In the genomic region with DNA sequence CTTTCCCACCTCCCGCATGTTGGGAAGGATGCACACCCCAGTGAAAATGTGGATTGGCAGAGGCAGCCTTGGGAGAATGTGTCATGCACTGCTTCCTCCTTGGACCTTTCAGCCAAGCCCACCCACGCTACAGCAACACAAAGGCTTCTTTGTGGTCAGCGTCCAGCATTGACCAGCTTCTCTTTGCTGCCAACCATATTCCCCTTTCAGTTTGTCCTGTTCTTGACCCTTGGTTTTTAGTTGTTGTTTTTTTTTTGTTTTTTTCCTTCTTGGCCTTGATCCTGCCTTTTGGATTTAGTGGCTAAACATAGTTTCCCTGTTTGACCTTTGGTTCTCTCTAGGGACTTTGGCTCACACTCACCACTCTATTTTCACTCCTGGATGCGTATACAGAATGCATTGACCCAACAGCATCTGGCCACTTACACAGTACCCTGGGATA, we compare ENCODE assay signal across 14 cellular contexts.
A peak's percentile ranks its signal among the peaks of the same experiment; 100 is the strongest.
DNase-seq lines count a peak whose midpoint lies in the region; ATAC-seq and TF ChIP-seq lines count a peak whose summit lies in the region.
"Had no signal": no experiment of that assay in that cellular context is flagged by ENCODE, and none has a peak within 500 bp of the region (broad histone marks: within the 10 kb centered on the region; RNA-seq: fewer than 3 reads in every experiment).

No MANE protein-coding gene starts in this region.

- H3K9me3 ChIP-seq in fibroblast of lung (ENCODE audit: control insufficient read depth, insufficient read depth, low read depth, low read length) (no peaks in the 10 kb centered on the region), left lung (no peaks in the 10 kb centered on the region), skeletal muscle satellite cell (replicated peaks; ENCODE audit: low read length) (no peaks in the 10 kb centered on the region)
- H3K9me3 ChIP-seq in CD4-positive, alpha-beta T cell (ENCODE audit: control insufficient read depth, low read length) = no peaks in the 10 kb centered on the region
- H3K9me3 ChIP-seq: esophagus squamous epithelium had no signal

- H3K79me2 ChIP-seq in fibroblast of lung (ENCODE audit: control insufficient read depth, insufficient read depth, low read length) = no peaks in the 10 kb centered on the region

- no peaks in the 10 kb centered on the region for H3K36me3 Mint-ChIP-seq in CD4-positive, alpha-beta T cell (ENCODE audit: low read depth)

- peak; percentile 54 for DNase-seq in RPMI7951 (ENCODE audit: low read depth)
- peak; percentile 45 to 95 for DNase-seq in fibroblast of lung (ENCODE audit: low read depth in 2 of 2)
- no peak for DNase-seq in left lung
- DNase-seq in CD4-positive, alpha-beta T cell = no peak
- DNase-seq in KG1 (lab: John Stamatoyannopoulos, UW) = no peak
- DNase-seq: activated T-cell treated with anti-CD3 and anti-CD28 coated beads, Interleukin-2, amount 50 U/mL, for 72 hours; cortex of kidney; esophagus squamous epithelium; NCI-H187 treated with DMSO at 0.1 percent for 48 hours had no signal

- peak; percentile 30 for ATAC-seq in left lung
- no peak for ATAC-seq in GM18519 (IDR thresholded peaks at IDR 0.05; ENCODE audit: low FRiP score, unreplicated experiment)
- ATAC-seq in CD4-positive, alpha-beta T cell (ENCODE audit: poor library complexity) = no peak
- ATAC-seq in HG02973 (IDR thresholded peaks at IDR 0.05; ENCODE audit: unreplicated experiment) = no peak
- ATAC-seq: activated T-cell treated with anti-CD3 and anti-CD28 coated beads, Interleukin-2, amount 50 U/mL, for 72 hours had no signal

- peaks cover 4% of the 10 kb centered on the region for H3K9me3 Mint-ChIP-seq in CD4-positive, alpha-beta T cell

- H3K27me3 Mint-ChIP-seq in CD4-positive, alpha-beta T cell = peaks cover 21% of the 10 kb centered on the region
- H3K27me3 Mint-ChIP-seq: B cell had no signal

- H3K4me3 ChIP-seq in fibroblast of lung (replicated peaks in 1 of 4; ENCODE audit: control extremely low read depth in 1 of 4, insufficient read depth in 1 of 4, low read depth in 3 of 4, low read length in 4 of 4) (no peak overlapping the region), left lung (no peak overlapping the region), skeletal muscle satellite cell (ENCODE audit: low read length) (no peak overlapping the region)
- H3K4me3 ChIP-seq: esophagus squamous epithelium had no signal

- intact Hi-C loops in left lung (cut with DNase I) = no loop called here
- intact Hi-C loops in CD4-positive, alpha-beta T cell (cut with DNase I, micrococcal nuclease) = no loop called here

- H3K4me2 ChIP-seq in fibroblast of lung (ENCODE audit: extremely low read depth, insufficient read depth, low read length) = no peak overlapping the region
- H3K4me2 ChIP-seq in skeletal muscle satellite cell (ENCODE audit: low read length) = peak overlapping the region; percentile 16

- H3K4me1 ChIP-seq in fibroblast of lung (ENCODE audit: control insufficient read depth, extremely low read depth, insufficient read depth, low read length) (no peaks in the 10 kb centered on the region), left lung (no peaks in the 10 kb centered on the region), skeletal muscle satellite cell (ENCODE audit: control insufficient read depth, insufficient read depth, low read length) (peaks cover 13% of the 10 kb centered on the region)
- H3K4me1 ChIP-seq: esophagus squamous epithelium had no signal

- H4K20me1 ChIP-seq in fibroblast of lung (ENCODE audit: control insufficient read depth, extremely low read depth, insufficient read depth, low read length) = no peaks in the 10 kb centered on the region

- no peak overlapping the region for H3K27ac ChIP-seq in fibroblast of lung (ENCODE audit: insufficient read depth, low read length)
- no peak overlapping the region for H3K27ac ChIP-seq in left lung
- no peak overlapping the region for H3K27ac ChIP-seq in CD4-positive, alpha-beta T cell (ENCODE audit: low read depth, low read length)
- H3K27ac ChIP-seq: esophagus squamous epithelium, HL-60 had no signal

- H3K9ac ChIP-seq in fibroblast of lung (ENCODE audit: insufficient read depth, low read length) (no peak overlapping the region), skeletal muscle satellite cell (ENCODE audit: low read depth, low read length) (no peak overlapping the region)

- H2AFZ ChIP-seq in fibroblast of lung (ENCODE audit: low read length) = no peak overlapping the region

- H3K27me3 ChIP-seq in fibroblast of lung (ENCODE audit: control insufficient read depth, insufficient read depth, low read length) = no peaks in the 10 kb centered on the region
- H3K27me3 ChIP-seq in left lung = no peaks in the 10 kb centered on the region
- no peaks in the 10 kb centered on the region for H3K27me3 ChIP-seq in skeletal muscle satellite cell (ENCODE audit: control insufficient read depth, insufficient read depth, low read length)
- H3K27me3 ChIP-seq in CD4-positive, alpha-beta T cell (ENCODE audit: control insufficient read depth, insufficient read depth, low read length) = no peaks in the 10 kb centered on the region

- H3K27ac Mint-ChIP-seq in CD4-positive, alpha-beta T cell = no peak overlapping the region
- H3K27ac Mint-ChIP-seq: activated T-cell treated with anti-CD3 and anti-CD28 coated beads, Interleukin-2, amount 50 U/mL, for 72 hours; B cell had no signal

- H3K4me1 Mint-ChIP-seq in CD4-positive, alpha-beta T cell (ENCODE audit: low read depth) = no peaks in the 10 kb centered on the region
- H3K4me1 Mint-ChIP-seq: B cell had no signal

- H3K36me3 ChIP-seq in fibroblast of lung (ENCODE audit: control insufficient read depth, insufficient read depth, low read length) (no peaks in the 10 kb centered on the region), left lung (no peaks in the 10 kb centered on the region), skeletal muscle satellite cell (ENCODE audit: insufficient read depth, low read length) (no peaks in the 10 kb centered on the region)
- H3K36me3 ChIP-seq: esophagus squamous epithelium had no signal

- POLR2A ChIA-PET in CD4-positive, alpha-beta T cell (lab: Charles Lee) = no interaction called here

- CTCF ChIA-PET in CD4-positive, alpha-beta T cell (lab: Charles Lee) = no interaction called here

- no peak overlapping the region for H3K4me3 Mint-ChIP-seq in CD4-positive, alpha-beta T cell
- H3K4me3 Mint-ChIP-seq: activated T-cell treated with anti-CD3 and anti-CD28 coated beads, Interleukin-2, amount 50 U/mL, for 72 hours; B cell had no signal

- no peak for TF ChIP-seq CTCF in fibroblast of lung (conservative IDR thresholded peaks at IDR 0.05 in 1 of 2, IDR thresholded peaks at IDR 0.05 in 1 of 2; ENCODE audit: low read depth in 1 of 2, low read length in 2 of 2)
- no peak for TF ChIP-seq CTCF in left lung (IDR thresholded peaks at IDR 0.05)
- no peak for TF ChIP-seq CTCF in CD4-positive, alpha-beta T cell (IDR thresholded peaks at IDR 0.05)

Comparison
In these comparisons a context has a peak if more than half of its experiments do, and no peak if none do; other contexts are left out.
1. DNase-seq: peak in RPMI7951 (single experiment) and fibroblast of lung (2 of 2); none in left lung (0 of 2), CD4-positive, alpha-beta T cell (0 of 10) and KG1 (single experiment).